In genomic region chr7:36286241-36286640, GRCh38 we compare ENCODE assay signal across 11 cellular contexts.
DNase-seq lines count a peak whose midpoint lies in the region; ATAC-seq, FAIRE-seq and TF ChIP-seq lines count a peak whose summit lies in the region.
"Had no signal": no experiment of that assay in that cellular context is flagged by ENCODE, and none has a peak within 500 bp of the region (broad histone marks: within the 10 kb centered on the region; RNA-seq: fewer than 3 reads in every experiment).

No MANE protein-coding gene starts in this region.

- CTCF ChIA-PET in Panc1 (lab: Charles Lee), result interaction anchor here (0.6 kb wide), 1 partner anchor 27 kb away, joined by 4 read pairs; no protein-coding TSS in a partner anchor

- peak overlapping the region; percentile 77 for H3K27ac ChIP-seq in CD4-positive, CD25-positive, alpha-beta regulatory T cell (ENCODE audit: insufficient read depth, low read length, poor library complexity, severe bottlenecking)
- H3K27ac ChIP-seq in Panc1 (ENCODE audit: low read length) (peak overlapping the region; percentile 99), pancreas (peak overlapping the region; percentile 19 to 67 (median 45)), GM23338 (ENCODE audit: low read depth) (no peak overlapping the region), kidney (ENCODE audit: low read depth in 2 of 2, low read length in 2 of 2) (no peak overlapping the region)
- H3K27ac ChIP-seq: HL-60 had no signal

- FAIRE-seq in pancreas (lab: Jason Lieb, UNC) (no peak), kidney (lab: Jason Lieb, UNC) (no peak)

- POLR2A ChIA-PET in Panc1 (lab: Charles Lee), result no interaction called here

- H3K4me3 ChIP-seq in CD4-positive, CD25-positive, alpha-beta regulatory T cell (ENCODE audit: low read depth, low read length), result peak overlapping the region; percentile 57
- H3K4me3 ChIP-seq in Panc1 (ENCODE audit: low read depth in 2 of 2, low read length in 2 of 2) (no peak overlapping the region), pancreas (no peak overlapping the region), GM23338 (no peak overlapping the region), kidney (ENCODE audit: low read length in 2 of 2) (no peak overlapping the region)

- ATAC-seq in CD4-positive, CD25-positive, alpha-beta regulatory T cell (ENCODE audit: low read depth in 2 of 2), result peak; percentile 55 to 57
- ATAC-seq in Panc1 (no peak), pancreas (no peak), GM23338 (no peak)

- H3K79me2 ChIP-seq in GM23338 (replicated peaks; ENCODE audit: insufficient read depth), result no peaks in the 10 kb centered on the region

- peak overlapping the region; percentile 93 to 98 (median 96) for H3K27ac Mint-ChIP-seq in CD4-positive, CD25-positive, alpha-beta regulatory T cell
- H3K27ac Mint-ChIP-seq in GM23338, result no peak overlapping the region

- peaks cover 47% of the 10 kb centered on the region for H3K4me1 ChIP-seq in CD4-positive, CD25-positive, alpha-beta regulatory T cell (ENCODE audit: control insufficient read depth, insufficient read depth, low read length, poor library complexity, severe bottlenecking)
- H3K4me1 ChIP-seq in Panc1 (ENCODE audit: control insufficient read depth, insufficient read depth, low read length), result peaks cover 94% of the 10 kb centered on the region
- H3K4me1 ChIP-seq in pancreas, result peaks cover 22 to 50% (median 25%) of the 10 kb centered on the region in 3 donors
- H3K4me1 ChIP-seq in GM23338 (ENCODE audit: insufficient read depth), result peaks cover 32% of the 10 kb centered on the region
- H3K4me1 ChIP-seq in kidney (ENCODE audit: control insufficient read depth in 1 of 2, insufficient read depth in 1 of 2, low read depth in 1 of 2, low read length in 2 of 2), result peaks cover 12 to 16% of the 10 kb centered on the region in 2 donors

- TF ChIP-seq CTCF in Panc1 (IDR thresholded peaks at IDR 0.05) (no peak), pancreas (IDR thresholded peaks at IDR 0.05) (no peak), GM23338 (conservative IDR thresholded peaks at IDR 0.05; ENCODE audit: low read depth in 2 of 2) (no peak), kidney (IDR thresholded peaks at IDR 0.05; ENCODE audit: borderline replicate concordance, extremely low read depth, insufficient read depth) (no peak)

- H3K4me3 Mint-ChIP-seq in CD4-positive, CD25-positive, alpha-beta regulatory T cell, result peak overlapping the region; percentile 71 to 94 (median 76)
- H3K4me3 Mint-ChIP-seq in GM23338, result no peak overlapping the region

- H3K9ac ChIP-seq in kidney (ENCODE audit: low read length in 2 of 2), result no peak overlapping the region

- H3K9me2 ChIP-seq in GM23338 (ENCODE audit: insufficient read depth), result no peaks in the 10 kb centered on the region

- H3K27me3 ChIP-seq in CD4-positive, CD25-positive, alpha-beta regulatory T cell (ENCODE audit: control insufficient read depth, insufficient read depth, low read length), result no peaks in the 10 kb centered on the region
- H3K27me3 ChIP-seq in Panc1 (ENCODE audit: control insufficient read depth, insufficient read depth, low read length), result no peaks in the 10 kb centered on the region
- no peaks in the 10 kb centered on the region for H3K27me3 ChIP-seq in pancreas
- no peaks in the 10 kb centered on the region for H3K27me3 ChIP-seq in GM23338 (ENCODE audit: insufficient read depth)

- peaks cover 5 to 68% (median 37%) of the 10 kb centered on the region in 4 donors for H3K4me1 Mint-ChIP-seq in CD4-positive, CD25-positive, alpha-beta regulatory T cell
- peaks cover 51% of the 10 kb centered on the region for H3K4me1 Mint-ChIP-seq in GM23338

- no peaks in the 10 kb centered on the region for H3K36me3 Mint-ChIP-seq in CD4-positive, CD25-positive, alpha-beta regulatory T cell
- H3K36me3 Mint-ChIP-seq in GM23338 (ENCODE audit: low read depth), result peaks cover 18% of the 10 kb centered on the region; the same call in 2 of the 3 replicates

- peak; percentile 39 to 80 (median 50) for DNase-seq in CD4-positive, CD25-positive, alpha-beta regulatory T cell
- DNase-seq in Panc1 (ENCODE audit: low read depth, low spot score), result no peak
- peak; percentile 54 for DNase-seq in activated effector memory CD4-positive, alpha-beta T cell treated with Interleukin-2 at 50 U/mL for 16 hours
- peak in 1 of 6 donors; percentile 25 for DNase-seq in pancreas
- no peak for DNase-seq in GM23338 (ENCODE audit: low spot score)
- DNase-seq in islet precursor cell, result no peak
- DNase-seq in medulla oblongata (ENCODE audit: extremely low spot score), result no peak
- DNase-seq in kidney, result no peak
- DNase-seq: DMS79, NCI-H524 had no signal

- BruUV-seq in Panc1 (replicated peaks; lab: Mats Ljungman, UMichigan), result no TSS peak

- intact Hi-C loops in Panc1 (cut with micrococcal nuclease; ENCODE audit: unreplicated experiment) (no loop called here), pancreas (cut with DNase I) (loop anchor here in 1 of 3 donors (10.0 kb wide), 1 partner anchor 131 kb away; the partner anchor contains the start of gene EEPD1), kidney (cut with DNase I) (no loop called here)

- H4K20me1 ChIP-seq in GM23338 (replicated peaks; ENCODE audit: insufficient read depth), result no peaks in the 10 kb centered on the region

- no peaks in the 10 kb centered on the region for H3K9me3 Mint-ChIP-seq in CD4-positive, CD25-positive, alpha-beta regulatory T cell
- no peaks in the 10 kb centered on the region for H3K9me3 Mint-ChIP-seq in GM23338

- in situ Hi-C loops in Panc1 (cut with HindIII; ENCODE audit: low pct_unique_long_range_greater_than_20kb, low sequenced_read_pairs), result no loop called here

- no peak overlapping the region for H3K4me2 ChIP-seq in GM23338

- H2AFZ ChIP-seq in GM23338, result no peak overlapping the region

- 86 to 92% methylated on average over 2 of the region's 2 CpGs for WGBS in pancreas, 2 donors

- H3K27me3 Mint-ChIP-seq in CD4-positive, CD25-positive, alpha-beta regulatory T cell, result no peaks in the 10 kb centered on the region
- peaks cover 16% of the 10 kb centered on the region for H3K27me3 Mint-ChIP-seq in GM23338 (ENCODE audit: insufficient read depth, low read depth, poor library complexity)

- H3K36me3 ChIP-seq in CD4-positive, CD25-positive, alpha-beta regulatory T cell (ENCODE audit: control insufficient read depth, insufficient read depth, low read length), result no peaks in the 10 kb centered on the region
- H3K36me3 ChIP-seq in Panc1 (ENCODE audit: control insufficient read depth, insufficient read depth, low read length) (0 out of 2 replicates have a peak, but pooled peaks cover 5% of the 10 kb centered on the region), pancreas (no peaks in the 10 kb centered on the region), GM23338 (ENCODE audit: insufficient read depth) (no peaks in the 10 kb centered on the region; the same call in 1 of the 2 replicates), kidney (ENCODE audit: control insufficient read depth in 1 of 2, insufficient read depth in 2 of 2, low read length in 2 of 2) (no peaks in the 10 kb centered on the region)

- no peaks in the 10 kb centered on the region for H3K9me3 ChIP-seq in CD4-positive, CD25-positive, alpha-beta regulatory T cell (ENCODE audit: control insufficient read depth in 2 of 2, low read length in 2 of 2)
- H3K9me3 ChIP-seq in Panc1 (ENCODE audit: control insufficient read depth, insufficient read depth, low read depth, low read length), result no peaks in the 10 kb centered on the region
- H3K9me3 ChIP-seq in pancreas, result no peaks in the 10 kb centered on the region
- H3K9me3 ChIP-seq in kidney (ENCODE audit: control insufficient read depth in 1 of 2, low read length in 2 of 2), result no peaks in the 10 kb centered on the region

- H3F3A ChIP-seq in GM23338 (replicated peaks; ENCODE audit: low read depth), result no peaks in the 10 kb centered on the region

TF ChIP-seq in GM23338, 12 proteins besides CTCF, POLR2A, EP300 and RAD21 (continues in another document):
- TF ChIP-seq EZH2 (IDR thresholded peaks at IDR 0.05; ENCODE audit: low read depth, unreplicated experiment), result no peak

Comparison
In these comparisons a context has a peak if more than half of its experiments do, and no peak if none do; other contexts are left out.
1. ATAC-seq: peak in CD4-positive, CD25-positive, alpha-beta regulatory T cell (2 of 2); none in Panc1 (single experiment), pancreas (0 of 4) and GM23338 (single experiment).
2. DNase-seq: peak in CD4-positive, CD25-positive, alpha-beta regulatory T cell (3 of 3) and activated effector memory CD4-positive, alpha-beta T cell treated with Interleukin-2 at 50 U/mL for 16 hours (single experiment); none in Panc1 (single experiment), GM23338 (single experiment), islet precursor cell (single experiment), medulla oblongata (single experiment) and kidney (single experiment).
3. H3K27ac ChIP-seq: peak in CD4-positive, CD25-positive, alpha-beta regulatory T cell (single experiment), Panc1 (single experiment) and pancreas (4 of 4); none in GM23338 (single experiment) and kidney (0 of 2).